8 cellular contexts compared by ENCODE assay signal in the genomic region with DNA sequence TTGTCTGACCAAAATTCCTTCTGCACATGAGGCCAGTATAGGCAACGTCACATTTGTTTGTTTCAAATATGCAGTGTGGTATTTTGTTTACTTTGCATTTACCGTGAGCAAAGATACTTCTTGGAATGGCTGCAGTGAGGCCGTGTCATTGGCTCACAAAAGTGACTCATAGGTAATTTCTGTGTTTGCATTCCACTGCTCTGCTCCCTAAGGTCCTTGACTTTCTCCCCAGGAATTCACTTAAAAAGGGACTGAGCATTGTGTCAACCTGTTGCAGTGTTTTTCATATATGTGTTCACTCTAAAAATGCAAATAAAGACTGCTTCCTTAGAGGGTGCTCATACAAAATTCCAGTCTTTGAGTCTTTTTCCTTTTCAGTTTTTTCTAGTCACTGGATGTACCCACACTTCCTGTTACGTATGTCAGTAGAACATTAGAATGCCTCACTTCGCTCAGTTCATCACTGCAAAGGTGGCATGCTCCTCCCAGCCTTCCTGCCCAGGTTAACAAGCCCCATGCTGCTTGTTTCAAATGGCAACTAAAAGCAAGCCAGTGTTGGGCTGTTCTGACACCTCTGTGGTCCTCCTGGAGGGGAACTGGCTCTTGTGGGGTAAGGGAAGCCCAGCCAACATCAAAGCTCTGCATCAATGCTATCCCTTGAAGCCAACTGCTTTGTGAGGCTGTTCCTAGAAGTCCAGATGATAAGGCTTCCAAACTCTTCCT. TPM values are rescaled to one million over a fixed set of nuclear protein-coding genes. Genes with fewer than 3 reads are reported as not detected.
DNase-seq lines count a peak whose midpoint lies in the region; ATAC-seq and TF ChIP-seq lines count a peak whose summit lies in the region.

No MANE protein-coding gene starts in this region.

- peak; percentile 78 for ATAC-seq in T-helper 17 cell
- peak in 2 of 3 donors; percentile 37 to 53 for ATAC-seq in natural killer cell
- no peak for ATAC-seq in Right ventricle myocardium superior (ENCODE audit: poor library complexity)

- no peaks in the 10 kb centered on the region for H3K9me3 ChIP-seq in T-helper 17 cell (ENCODE audit: control insufficient read depth, low read length, poor library complexity, severe bottlenecking)

- H3K4me3 Mint-ChIP-seq in T-helper 17 cell (peak overlapping the region; percentile 31), natural killer cell (no peak overlapping the region)
- no peak overlapping the region for H3K4me3 Mint-ChIP-seq in dendritic cell treated with granulocyte-macrophage colony-stimulating factor and Interleukin-4, amounts not matched to agents 40 ng/mL and 50 ng/mL, for 4 days

- H3K27ac Mint-ChIP-seq in T-helper 17 cell: peak overlapping the region; percentile 92
- H3K27ac Mint-ChIP-seq in dendritic cell treated with granulocyte-macrophage colony-stimulating factor and Interleukin-4, amounts not matched to agents 40 ng/mL and 50 ng/mL, for 4 days: peak overlapping the region; percentile 73
- peak overlapping the region; percentile 82 to 87 for H3K27ac Mint-ChIP-seq in natural killer cell

- no peaks in the 10 kb centered on the region for H3K9me3 Mint-ChIP-seq in dendritic cell treated with granulocyte-macrophage colony-stimulating factor and Interleukin-4, amounts not matched to agents 40 ng/mL and 50 ng/mL, for 4 days
- H3K9me3 Mint-ChIP-seq in natural killer cell: no peaks in the 10 kb centered on the region

- no peak for TF ChIP-seq CTCF in natural killer cell (IDR thresholded peaks at IDR 0.05)

- intact Hi-C loops in dendritic cell treated with granulocyte-macrophage colony-stimulating factor and Interleukin-4, amounts not matched to agents 40 ng/mL and 50 ng/mL, for 4 days (cut with micrococcal nuclease): no loop called here
- intact Hi-C loops in natural killer cell (cut with micrococcal nuclease): no loop called here
- intact Hi-C loops in Right ventricle myocardium superior (cut with DNase I): no loop called here

- H3K36me3 Mint-ChIP-seq in T-helper 17 cell (ENCODE audit: low read depth) (peaks cover 10% of the 10 kb centered on the region), natural killer cell (no peaks in the 10 kb centered on the region)
- peaks cover 94% of the 10 kb centered on the region for H3K36me3 Mint-ChIP-seq in dendritic cell treated with granulocyte-macrophage colony-stimulating factor and Interleukin-4, amounts not matched to agents 40 ng/mL and 50 ng/mL, for 4 days (ENCODE audit: low read depth)

- H3K27me3 Mint-ChIP-seq in T-helper 17 cell (no peaks in the 10 kb centered on the region), natural killer cell (ENCODE audit: low read depth in 2 of 2) (no peaks in the 10 kb centered on the region)
- H3K27me3 Mint-ChIP-seq in dendritic cell treated with granulocyte-macrophage colony-stimulating factor and Interleukin-4, amounts not matched to agents 40 ng/mL and 50 ng/mL, for 4 days: no peaks in the 10 kb centered on the region

- DNase-seq in activated CD4-positive, alpha-beta T cell treated with anti-CD3 and anti-CD28 coated beads for 1 hour: peak; percentile 11
- DNase-seq in activated CD4-positive, alpha-beta T cell treated with anti-CD3 and anti-CD28 coated beads, Interleukin-2, amount 50 U/mL, for 48 hours: no peak
- DNase-seq in T-helper 17 cell (no peak), natural killer cell (no peak), pons (ENCODE audit: low spot score) (no peak), Right ventricle myocardium superior (no peak), SHP77 (lab: John Stamatoyannopoulos, UW) (no peak)

- H3K4me1 Mint-ChIP-seq in T-helper 17 cell (peaks cover 24% of the 10 kb centered on the region), natural killer cell (peaks cover 27 to 33% of the 10 kb centered on the region in 2 donors)
- H3K4me1 Mint-ChIP-seq in dendritic cell treated with granulocyte-macrophage colony-stimulating factor and Interleukin-4, amounts not matched to agents 40 ng/mL and 50 ng/mL, for 4 days (ENCODE audit: low read depth): peaks cover 43% of the 10 kb centered on the region

RNA-seq across cellular contexts. Expression of gene C12orf76, which starts 9.1 kb away (rescaled TPM):
- total RNA-seq in T-helper 17 cell (10 to 100 TPM; 12.7 to 20.2 TPM), natural killer cell (10 to 100 TPM in 2 of 3 donors, 1 to 10 TPM in 1; 9.9 to 12.1 (median 10.9) TPM), Right ventricle myocardium superior (6.7 TPM)

RNA-seq across cellular contexts. Expression of gene ANKRD13A, which starts 40.0 kb away (rescaled TPM):
- 10 to 100 TPM; 78.8 to 87.5 TPM for total RNA-seq in T-helper 17 cell
- 10 to 100 TPM; 74.9 to 93.6 (median 90.7) TPM for total RNA-seq in natural killer cell
- 24.7 TPM for total RNA-seq in Right ventricle myocardium superior

RNA-seq across cellular contexts. Expression of gene GIT2, which starts 43.1 kb away (rescaled TPM):
- 10 to 100 TPM; 84.9 to 95.9 TPM for total RNA-seq in T-helper 17 cell
- 100 to 1,000 TPM in 2 of 3 donors, 10 to 100 TPM in 1; 98.8 to 118 (median 117) TPM for total RNA-seq in natural killer cell
- 41.5 TPM for total RNA-seq in Right ventricle myocardium superior
